38 cellular contexts compared by ENCODE assay signal in the genomic region with DNA sequence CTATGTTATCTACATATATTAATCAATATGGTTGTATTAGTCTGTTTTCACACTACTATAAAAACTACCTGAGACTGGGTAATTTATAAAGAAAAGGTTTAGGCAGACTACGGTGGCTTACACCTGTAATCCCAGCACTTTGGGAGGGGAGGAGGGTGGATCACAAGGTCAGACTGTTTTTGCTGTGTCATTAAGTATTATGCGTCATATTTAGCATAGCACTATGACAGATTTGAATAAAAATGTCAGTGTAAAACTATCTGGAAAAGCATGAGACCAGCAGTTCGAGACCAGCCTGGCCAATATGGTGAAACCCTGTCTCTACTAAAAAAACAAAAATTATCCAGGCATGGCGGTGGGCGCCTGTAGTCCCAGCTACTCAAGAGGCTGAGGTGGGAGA.
"Had no signal": no experiment of that assay in that cellular context is flagged by ENCODE, and none has a peak within 500 bp of the region (broad histone marks: within the 10 kb centered on the region; RNA-seq: fewer than 3 reads in every experiment).

No MANE protein-coding gene starts in this region.

- H3K9me3 ChIP-seq: adrenal gland, ascending aorta, body of pancreas had no signal

- H3K36me3 Mint-ChIP-seq: activated naive CD4-positive, alpha-beta T cell treated with anti-CD3 and anti-CD28 coated beads, Interleukin-2, amount 10 ng/mL, durations not matched to agents 7 days and 5 days; activated naive CD4-positive, alpha-beta T cell treated with anti-CD3 and anti-CD28 coated beads, Interleukin-2, amount 50 U/mL, for 24 hours; activated naive CD4-positive, alpha-beta T cell treated with anti-CD3 and anti-CD28 coated beads, Interleukin-2, amount 50 U/mL, for 72 hours; activated naive CD8-positive, alpha-beta T cell; activated naive CD8-positive, alpha-beta T cell treated with anti-CD3 and anti-CD28 coated beads for 36 hours; activated naive CD8-positive, alpha-beta T cell treated with anti-CD3 and anti-CD28 coated beads, Interleukin-2, amount 10 ng/mL, durations not matched to agents 7 days and 5 days; brain had no signal

- H3K4me1 ChIP-seq: adrenal gland, ascending aorta, body of pancreas had no signal

- H3K4me1 Mint-ChIP-seq: activated naive CD4-positive, alpha-beta T cell treated with anti-CD3 and anti-CD28 coated beads, Interleukin-2, amount 10 ng/mL, durations not matched to agents 7 days and 5 days; activated naive CD4-positive, alpha-beta T cell treated with anti-CD3 and anti-CD28 coated beads, Interleukin-2, amount 50 U/mL, for 24 hours; activated naive CD8-positive, alpha-beta T cell treated with anti-CD3 and anti-CD28 coated beads for 36 hours; activated naive CD8-positive, alpha-beta T cell treated with anti-CD3 and anti-CD28 coated beads, Interleukin-2, amount 10 ng/mL, durations not matched to agents 7 days and 5 days; activated naive CD8-positive, alpha-beta T cell treated with anti-CD3 and anti-CD28 coated beads, Interleukin-2, amount 50 U/mL, for 24 hours; activated T-helper 17 cell treated with anti-CD3 and anti-CD28 coated beads, Interleukin-2, amount 50 U/mL, for 72 hours; central memory CD8-positive, alpha-beta T cell had no signal

- H3K27me3 Mint-ChIP-seq: activated naive CD4-positive, alpha-beta T cell treated with anti-CD3 and anti-CD28 coated beads, Interleukin-2, amount 10 ng/mL, durations not matched to agents 7 days and 5 days; activated naive CD4-positive, alpha-beta T cell treated with anti-CD3 and anti-CD28 coated beads, Interleukin-2, amount 50 U/mL, for 24 hours; activated naive CD8-positive, alpha-beta T cell; activated naive CD8-positive, alpha-beta T cell treated with anti-CD3 and anti-CD28 coated beads, Interleukin-2, amount 10 ng/mL, durations not matched to agents 7 days and 5 days; activated naive CD8-positive, alpha-beta T cell treated with anti-CD3 and anti-CD28 coated beads, Interleukin-2, amount 50 U/mL, for 24 hours; activated T-cell treated with anti-CD3 and anti-CD28 coated beads, Interleukin-2, amount 50 U/mL, for 24 hours; activated T-helper 17 cell treated with anti-CD3 and anti-CD28 coated beads, Interleukin-2, amount 50 U/mL, for 72 hours; brain; central memory CD8-positive, alpha-beta T cell had no signal

- H3K4me3 ChIP-seq: adrenal gland, ascending aorta, body of pancreas, cardiac muscle cell had no signal

- H3K27me3 ChIP-seq: adrenal gland, ascending aorta, body of pancreas, brain microvascular endothelial cell, cardiac muscle cell had no signal

- H3K36me3 ChIP-seq: adrenal gland, ascending aorta, brain microvascular endothelial cell, cardiac muscle cell had no signal

- ATAC-seq: activated naive CD4-positive, alpha-beta T cell treated with anti-CD3 and anti-CD28 coated beads, Interleukin-2, amount 50 U/mL, for 72 hours; activated naive CD8-positive, alpha-beta T cell treated with anti-CD3 and anti-CD28 coated beads, Interleukin-2, amount 50 U/mL, for 24 hours; activated T-cell treated with anti-CD3 and anti-CD28 coated beads, Interleukin-2, amount 50 U/mL, for 4 hours; activated T-cell treated with anti-CD3 and anti-CD28 coated beads, Interleukin-2, amount 50 U/mL, for 72 hours; activated T-helper 17 cell treated with anti-CD3 and anti-CD28 coated beads, Interleukin-2, amount 50 U/mL, for 72 hours; body of pancreas had no signal

- H3K27ac ChIP-seq: adrenal gland, ascending aorta, body of pancreas, brain microvascular endothelial cell, cardiac muscle cell had no signal

- DNase-seq: activated effector memory CD4-positive, alpha-beta T cell treated with anti-CD3 and anti-CD28 coated beads, Interleukin-2, amount 50 U/mL, for 16 hours; activated effector memory CD4-positive, alpha-beta T cell treated with Interleukin-2 at 50 U/mL for 16 hours; activated gamma-delta T cell; activated gamma-delta T cell treated with Interleukin-2 at 50 U/mL for 16 hours; activated naive CD4-positive, alpha-beta T cell; activated naive CD4-positive, alpha-beta T cell treated with anti-CD3 and anti-CD28 coated beads for 36 hours; activated naive CD4-positive, alpha-beta T cell treated with anti-CD3 and anti-CD28 coated beads, Interleukin-2, amount 10 ng/mL, durations not matched to agents 7 days and 5 days; activated naive CD4-positive, alpha-beta T cell treated with anti-CD3 and anti-CD28 coated beads, Interleukin-2, amount 50 U/mL, for 16 hours; activated naive CD4-positive, alpha-beta T cell treated with Interleukin-2 at 50 U/mL for 16 hours; activated naive CD8-positive, alpha-beta T cell treated with anti-CD3 and anti-CD28 coated beads for 36 hours; activated naive CD8-positive, alpha-beta T cell treated with anti-CD3 and anti-CD28 coated beads, Interleukin-2, amount 10 ng/mL, durations not matched to agents 7 days and 5 days; activated naive CD8-positive, alpha-beta T cell treated with anti-CD3 and anti-CD28 coated beads, Interleukin-2, amount 50 U/mL, for 24 hours; activated T-cell treated with anti-CD3 and anti-CD28 coated beads, Interleukin-2, amount 50 U/mL, for 24 hours; activated T-cell treated with anti-CD3 and anti-CD28 coated beads, Interleukin-2, amount 50 U/mL, for 4 hours; activated T-cell treated with anti-CD3 and anti-CD28 coated beads, Interleukin-2, amount 50 U/mL, for 48 hours; activated T-cell treated with anti-CD3 and anti-CD28 coated beads, Interleukin-2, amount 50 U/mL, for 72 hours; adrenal gland; amniotic stem cell; amygdala; anterior cingulate cortex; aorta; body of pancreas; brain microvascular endothelial cell; caudate nucleus; central memory CD4-positive, alpha-beta T cell; cerebellar nuclear complex had no signal

- H3K4me3 Mint-ChIP-seq: activated naive CD4-positive, alpha-beta T cell treated with anti-CD3 and anti-CD28 coated beads for 36 hours; activated naive CD4-positive, alpha-beta T cell treated with anti-CD3 and anti-CD28 coated beads, Interleukin-2, amount 10 ng/mL, durations not matched to agents 7 days and 5 days; activated naive CD4-positive, alpha-beta T cell treated with anti-CD3 and anti-CD28 coated beads, Interleukin-2, amount 50 U/mL, for 24 hours; activated naive CD8-positive, alpha-beta T cell; activated naive CD8-positive, alpha-beta T cell treated with anti-CD3 and anti-CD28 coated beads for 36 hours; activated naive CD8-positive, alpha-beta T cell treated with anti-CD3 and anti-CD28 coated beads, Interleukin-2, amount 10 ng/mL, durations not matched to agents 7 days and 5 days; activated naive CD8-positive, alpha-beta T cell treated with anti-CD3 and anti-CD28 coated beads, Interleukin-2, amount 50 U/mL, for 24 hours; activated T-cell treated with anti-CD3 and anti-CD28 coated beads, Interleukin-2, amount 50 U/mL, for 24 hours; activated T-cell treated with anti-CD3 and anti-CD28 coated beads, Interleukin-2, amount 50 U/mL, for 4 hours; activated T-cell treated with anti-CD3 and anti-CD28 coated beads, Interleukin-2, amount 50 U/mL, for 72 hours; activated T-helper 1 cell treated with anti-CD3 and anti-CD28 coated beads, Interleukin-12 subunit alpha, Interleukin-12 subunit beta, Interleukin-2, Interleukin-4 antibody, amounts not matched to agents 30 ng/mL and 10 ng/mL and 1 ng/mL, durations not matched to agents 14 hours and 24 hours and 36 hours; activated T-helper 17 cell treated with anti-CD3 and anti-CD28 coated beads, Interleukin-2, amount 50 U/mL, for 72 hours; brain; central memory CD8-positive, alpha-beta T cell had no signal

- H3K9me3 Mint-ChIP-seq: activated naive CD4-positive, alpha-beta T cell treated with anti-CD3 and anti-CD28 coated beads for 36 hours; activated naive CD4-positive, alpha-beta T cell treated with anti-CD3 and anti-CD28 coated beads, Interleukin-2, amount 10 ng/mL, durations not matched to agents 7 days and 5 days; activated naive CD4-positive, alpha-beta T cell treated with anti-CD3 and anti-CD28 coated beads, Interleukin-2, amount 50 U/mL, for 24 hours; activated naive CD8-positive, alpha-beta T cell treated with anti-CD3 and anti-CD28 coated beads for 36 hours; activated naive CD8-positive, alpha-beta T cell treated with anti-CD3 and anti-CD28 coated beads, Interleukin-2, amount 10 ng/mL, durations not matched to agents 7 days and 5 days; activated naive CD8-positive, alpha-beta T cell treated with anti-CD3 and anti-CD28 coated beads, Interleukin-2, amount 50 U/mL, for 24 hours; activated T-cell treated with anti-CD3 and anti-CD28 coated beads, Interleukin-2, amount 50 U/mL, for 4 hours; activated T-helper 1 cell treated with anti-CD3 and anti-CD28 coated beads, Interleukin-12 subunit alpha, Interleukin-12 subunit beta, Interleukin-2, Interleukin-4 antibody, amounts not matched to agents 30 ng/mL and 10 ng/mL and 1 ng/mL, durations not matched to agents 14 hours and 24 hours and 36 hours; activated T-helper 17 cell treated with anti-CD3 and anti-CD28 coated beads, Interleukin-2, amount 50 U/mL, for 72 hours; activated T-helper 2 cell treated with anti-CD3 and anti-CD28 coated beads, Interferon-gamma antibody, Interleukin-2, Interleukin-4, amounts not matched to agents 10 μg/mL and 5 μg/mL and 100 μg/mL, durations not matched to agents 14 hours and 24 hours and 36 hours had no signal

- FAIRE-seq: astrocyte, bronchial epithelial cell had no signal

- H3K27ac Mint-ChIP-seq: activated naive CD4-positive, alpha-beta T cell treated with anti-CD3 and anti-CD28 coated beads for 36 hours; activated naive CD4-positive, alpha-beta T cell treated with anti-CD3 and anti-CD28 coated beads, Interleukin-2, amount 10 ng/mL, durations not matched to agents 7 days and 5 days; activated naive CD4-positive, alpha-beta T cell treated with anti-CD3 and anti-CD28 coated beads, Interleukin-2, amount 50 U/mL, for 24 hours; activated naive CD4-positive, alpha-beta T cell treated with anti-CD3 and anti-CD28 coated beads, Interleukin-2, amount 50 U/mL, for 72 hours; activated naive CD8-positive, alpha-beta T cell; activated naive CD8-positive, alpha-beta T cell treated with anti-CD3 and anti-CD28 coated beads for 36 hours; activated naive CD8-positive, alpha-beta T cell treated with anti-CD3 and anti-CD28 coated beads, Interleukin-2, amount 10 ng/mL, durations not matched to agents 7 days and 5 days; activated naive CD8-positive, alpha-beta T cell treated with anti-CD3 and anti-CD28 coated beads, Interleukin-2, amount 50 U/mL, for 24 hours; activated T-cell treated with anti-CD3 and anti-CD28 coated beads, Interleukin-2, amount 50 U/mL, for 24 hours; activated T-cell treated with anti-CD3 and anti-CD28 coated beads, Interleukin-2, amount 50 U/mL, for 72 hours; activated T-helper 1 cell treated with anti-CD3 and anti-CD28 coated beads, Interleukin-12 subunit alpha, Interleukin-12 subunit beta, Interleukin-2, Interleukin-4 antibody, amounts not matched to agents 30 ng/mL and 10 ng/mL and 1 ng/mL, durations not matched to agents 14 hours and 24 hours and 36 hours; activated T-helper 17 cell treated with anti-CD3 and anti-CD28 coated beads, Interleukin-2, amount 50 U/mL, for 72 hours; activated T-helper 2 cell treated with anti-CD3 and anti-CD28 coated beads, Interferon-gamma antibody, Interleukin-2, Interleukin-4, amounts not matched to agents 10 μg/mL and 5 μg/mL and 100 μg/mL, durations not matched to agents 14 hours and 24 hours and 36 hours; brain had no signal
